In genomic region chr11:26929806-26930517, GRCh38 we compare ENCODE assay signal across 22 cellular contexts.
DNase-seq lines count a peak whose midpoint lies in the region; ATAC-seq and TF ChIP-seq lines count a peak whose summit lies in the region.
"Had no signal": no experiment of that assay in that cellular context is flagged by ENCODE, and none has a peak within 500 bp of the region (broad histone marks: within the 10 kb centered on the region; RNA-seq: fewer than 3 reads in every experiment).

No MANE protein-coding gene starts in this region.

- peaks cover 31% of the 10 kb centered on the region for H3F3A ChIP-seq in smooth muscle cell (ENCODE audit: low read depth)

- no peak for TF ChIP-seq CTCF in heart left ventricle (IDR thresholded peaks at IDR 0.05)
- no peak for TF ChIP-seq CTCF in OCI-LY7 (conservative IDR thresholded peaks at IDR 0.05; ENCODE audit: low read length)
- TF ChIP-seq CTCF in smooth muscle cell (IDR thresholded peaks at IDR 0.05; ENCODE audit: borderline replicate concordance, insufficient read depth, poor library complexity, severe bottlenecking) = no peak
- no peak for TF ChIP-seq CTCF in MCF 10A (IDR thresholded peaks at IDR 0.05; ENCODE audit: unreplicated experiment)

- BruUV-seq in OCI-LY7 (replicated peaks; lab: Mats Ljungman, UMichigan) = no TSS peak
- BruUV-seq in MCF 10A (replicated peaks; lab: Mats Ljungman, UMichigan) = no TSS peak

- H3K27me3 ChIP-seq in heart left ventricle = no peaks in the 10 kb centered on the region
- H3K27me3 ChIP-seq in right cardiac atrium (ENCODE audit: control insufficient read depth, insufficient read depth) = no peaks in the 10 kb centered on the region
- H3K27me3 ChIP-seq in smooth muscle cell (ENCODE audit: low read depth) = no peaks in the 10 kb centered on the region
- H3K27me3 ChIP-seq: SJCRH30 had no signal

- CTCF ChIA-PET in OCI-LY7 (lab: Charles Lee; ENCODE audit: unreplicated experiment) = no interaction called here
- CTCF ChIA-PET in MCF 10A (lab: Yijun Ruan, JAX) = interaction anchor here (0.7 kb wide), 1 partner anchor 16 kb away, joined by 3 read pairs; no protein-coding TSS in a partner anchor

- TF ChIP-seq POLR2A in heart left ventricle (IDR thresholded peaks at IDR 0.05) = no peak

- no peaks in the 10 kb centered on the region for H3K36me3 ChIP-seq in heart left ventricle
- no peaks in the 10 kb centered on the region; the same call in 1 of the 2 replicates for H3K36me3 ChIP-seq in OCI-LY7 (ENCODE audit: insufficient read depth, low read length)
- H3K36me3 ChIP-seq in smooth muscle cell (ENCODE audit: low read depth) = no peaks in the 10 kb centered on the region
- H3K36me3 ChIP-seq: SJCRH30 had no signal

- no peaks in the 10 kb centered on the region for H3K27me3 Mint-ChIP-seq in MCF 10A (ENCODE audit: insufficient read depth, unreplicated experiment)
- H3K27me3 Mint-ChIP-seq: B cell, IgD-negative memory B cell had no signal

- DNase-seq in heart left ventricle (no peak), right cardiac atrium (no peak), OCI-LY7 (ENCODE audit: low spot score) (no peak), kidney tubule cell (ENCODE audit: low spot score) (peak; percentile 74), smooth muscle cell (lab: John Stamatoyannopoulos, UW; ENCODE audit: unreplicated experiment) (no peak), MCF 10A (ENCODE audit: unreplicated experiment) (no peak)
- no peak for DNase-seq in activated naive CD4-positive, alpha-beta T cell treated with Interleukin-2 at 50 U/mL for 16 hours
- DNase-seq: 8988T, GF-D8, GOT3, MV-4-11, NCI-H1105 treated with DMSO at 0.1 percent for 48 hours, NCI-H2081, NCI-H2171, NCI-H524 treated with DMSO at 0.1 percent for 48 hours, OCI-M1, SJCRH30 had no signal

- H3K4me3 ChIP-seq in heart left ventricle = no peak overlapping the region
- no peak overlapping the region for H3K4me3 ChIP-seq in right cardiac atrium (ENCODE audit: low read length)
- H3K4me3 ChIP-seq in OCI-LY7 (ENCODE audit: low read depth, low read length, poor library complexity, severe bottlenecking) = no peak overlapping the region
- H3K4me3 ChIP-seq in smooth muscle cell = no peak overlapping the region
- H3K4me3 ChIP-seq: SJCRH30 had no signal

- no peaks in the 10 kb centered on the region for H4K20me1 ChIP-seq in OCI-LY7 (ENCODE audit: insufficient read depth, low read length)
- no peaks in the 10 kb centered on the region for H4K20me1 ChIP-seq in smooth muscle cell (ENCODE audit: low read depth)

- peaks cover 11% of the 10 kb centered on the region for H3K4me1 Mint-ChIP-seq in MCF 10A (ENCODE audit: insufficient read depth, unreplicated experiment)
- H3K4me1 Mint-ChIP-seq: B cell, CD14-positive monocyte had no signal

- H3K79me2 ChIP-seq in OCI-LY7 (ENCODE audit: insufficient read depth, low read depth, low read length) (no peaks in the 10 kb centered on the region), smooth muscle cell (ENCODE audit: low read depth) (no peaks in the 10 kb centered on the region)

- intact Hi-C loops in heart left ventricle (cut with DNase I) = no loop called here
- intact Hi-C loops in right cardiac atrium (cut with DNase I) = no loop called here
- intact Hi-C loops in OCI-LY7 (cut with micrococcal nuclease; ENCODE audit: unreplicated experiment) = no loop called here
- intact Hi-C loops in MCF 10A (cut with micrococcal nuclease) = no loop called here

- peaks cover 0 to 17% (median 0%) of the 10 kb centered on the region in 12 donors for H3K9me3 ChIP-seq in heart left ventricle
- no peaks in the 10 kb centered on the region for H3K9me3 ChIP-seq in right cardiac atrium (ENCODE audit: control insufficient read depth, low read length)
- peaks cover 23% of the 10 kb centered on the region; the same call in 1 of the 2 replicates for H3K9me3 ChIP-seq in OCI-LY7 (ENCODE audit: low read length)
- H3K9me3 ChIP-seq in smooth muscle cell (replicated peaks; ENCODE audit: low read depth) = no peaks in the 10 kb centered on the region
- H3K9me3 ChIP-seq: SJCRH30 had no signal

- no peak overlapping the region for H3K27ac Mint-ChIP-seq in MCF 10A (ENCODE audit: low read depth, unreplicated experiment)
- H3K27ac Mint-ChIP-seq: B cell, CD14-positive monocyte, IgD-negative memory B cell had no signal

- H3K36me3 Mint-ChIP-seq in MCF 10A (ENCODE audit: insufficient read depth, unreplicated experiment) = no peaks in the 10 kb centered on the region
- H3K36me3 Mint-ChIP-seq: CD14-positive monocyte, IgD-negative memory B cell had no signal

- ATAC-seq in heart left ventricle (no peak), right cardiac atrium (no peak), GM18861 (IDR thresholded peaks at IDR 0.05; ENCODE audit: unreplicated experiment) (no peak)
- ATAC-seq: HCT116 had no signal

- peak overlapping the region; percentile 23; the same call in 1 of the 2 replicates for H2AFZ ChIP-seq in OCI-LY7 (ENCODE audit: low read length)
- H2AFZ ChIP-seq in smooth muscle cell (ENCODE audit: low read depth) = no peak overlapping the region

- H3K4me2 ChIP-seq in OCI-LY7 (ENCODE audit: low read length) (no peak overlapping the region), smooth muscle cell (peak overlapping the region; percentile 79)

- no peak overlapping the region for H3K4me3 Mint-ChIP-seq in MCF 10A (ENCODE audit: unreplicated experiment)
- H3K4me3 Mint-ChIP-seq: B cell, CD14-positive monocyte, IgD-negative memory B cell had no signal

- H3K9ac ChIP-seq in smooth muscle cell (ENCODE audit: low read depth) = peak overlapping the region; percentile 83

- H3K4me1 ChIP-seq in heart left ventricle (peaks cover 0 to 17% (median 0%) of the 10 kb centered on the region in 12 donors), right cardiac atrium (ENCODE audit: control insufficient read depth, insufficient read depth, low read length) (no peaks in the 10 kb centered on the region), OCI-LY7 (ENCODE audit: insufficient read depth, low read length, poor library complexity, severe bottlenecking) (no peaks in the 10 kb centered on the region), smooth muscle cell (ENCODE audit: low read depth) (peaks cover 24% of the 10 kb centered on the region)

- peaks cover 15% of the 10 kb centered on the region for H3K9me3 Mint-ChIP-seq in MCF 10A (ENCODE audit: unreplicated experiment)

- H3K27ac ChIP-seq in heart left ventricle (peak overlapping the region in 7 of 12 donors; percentile 31 to 75 (median 55)), right cardiac atrium (ENCODE audit: low read length) (no peak overlapping the region), OCI-LY7 (ENCODE audit: low read depth, low read length, poor library complexity, severe bottlenecking) (no peak overlapping the region), smooth muscle cell (ENCODE audit: low read depth) (peak overlapping the region; percentile 98)

- H3K9me2 ChIP-seq in OCI-LY7 (ENCODE audit: insufficient read depth, low read length) = no peaks in the 10 kb centered on the region

- WGBS in heart left ventricle, 4 donors = 44 to 76% (median 59%) methylated on average over 3 of the region's 3 CpGs
- WGBS in right cardiac atrium = 59% methylated on average over 3 of the region's 3 CpGs
- whole genome bisulfite sequencing in smooth muscle cell (ENCODE audit: low lambda C conversion rate) = 38% methylated on average over 3 of the region's 3 CpGs

- POLR2A ChIA-PET in OCI-LY7 (lab: Charles Lee) = interaction anchor here (0.7 to 1.0 kb wide), 2 partner anchors 15 to 16 kb away, joined by 4 read pairs; no protein-coding TSS in a partner anchor
- POLR2A ChIA-PET in MCF 10A (lab: Yijun Ruan, JAX) = interaction anchor here (1.3 kb wide), 2 partner anchors 17 to 65 kb away, joined by 3 read pairs; no protein-coding TSS in a partner anchor

Comparison
In these comparisons a context has a peak if more than half of its experiments do, and no peak if none do; other contexts are left out.
1. H3K27ac ChIP-seq: peak in heart left ventricle (7 of 12) and smooth muscle cell (single experiment); none in right cardiac atrium (single experiment) and OCI-LY7 (single experiment).